Comparison of ENCODE assay signal across 26 cellular contexts in genomic region chr1:30880631-30881155, GRCh38. TPM values are rescaled to one million over a fixed set of nuclear protein-coding genes. Genes with fewer than 3 reads are reported as not detected.
A peak's percentile ranks its signal among the peaks of the same experiment; 100 is the strongest.
DNase-seq lines count a peak whose midpoint lies in the region; ATAC-seq, FAIRE-seq and TF ChIP-seq lines count a peak whose summit lies in the region.
"Had no signal": no experiment of that assay in that cellular context is flagged by ENCODE, and none has a peak within 500 bp of the region (broad histone marks: within the 10 kb centered on the region; RNA-seq: fewer than 3 reads in every experiment).

No MANE protein-coding gene starts in this region.

- no peaks in the 10 kb centered on the region for H3K9me2 ChIP-seq in neural cell (ENCODE audit: insufficient read depth, low read length)

- no peak for TF ChIP-seq RAD21 in neural cell (conservative IDR thresholded peaks at IDR 0.05)

- DNase-seq in right cardiac atrium (peak in 2 of 3 donors; percentile 11 to 46), cardiac septum (ENCODE audit: low spot score) (no peak), adrenal gland (no peak), DMS114 treated with DMSO at 0.1 percent for 48 hours (lab: John Stamatoyannopoulos, UW; ENCODE audit: unreplicated experiment) (no peak), D721Med (ENCODE audit: insufficient read length, low spot score) (no peak), posterior vena cava (ENCODE audit: low spot score) (no peak)
- no peak for DNase-seq in activated T-cell treated with anti-CD3 and anti-CD28 coated beads, Interleukin-2, amount 50 U/mL, for 72 hours
- DNase-seq: ACHN; activated effector memory CD4-positive, alpha-beta T cell treated with Interleukin-2 at 50 U/mL for 16 hours; cortex of kidney; DMS 273 treated with DMSO at 0.1 percent for 48 hours; GDM1; immature natural killer cell; left ventricle myocardium superior; OCI-M1; Right ventricle myocardium superior; stimulated activated CD4-positive, alpha-beta T cell treated with anti-CD3 and anti-CD28 coated beads, Interleukin-4, amount 100 ng/mL, for 4 hours; SW 1271; uterus had no signal

- H3K36me3 ChIP-seq in adrenal gland (replicated peaks in 1 of 2) (peaks cover 0 to 12% of the 10 kb centered on the region in 2 donors), neural cell (ENCODE audit: insufficient read depth, low read length) (no peaks in the 10 kb centered on the region)
- H3K36me3 ChIP-seq: breast epithelium, neutrophil, uterus had no signal

- no peak overlapping the region for H3K4me3 ChIP-seq in right cardiac atrium (ENCODE audit: low read length)
- H3K4me3 ChIP-seq in adrenal gland = no peak overlapping the region
- peak overlapping the region; percentile 66 for H3K4me3 ChIP-seq in neural cell (ENCODE audit: low read length)
- H3K4me3 ChIP-seq: breast epithelium, spleen, uterus had no signal

- TF ChIP-seq POLR2A in adrenal gland (IDR thresholded peaks at IDR 0.05) = no peak

- H3F3A ChIP-seq in neural cell (ENCODE audit: insufficient read depth, low read length, poor library complexity, severe bottlenecking) = no peaks in the 10 kb centered on the region

- intact Hi-C loops in right cardiac atrium (cut with DNase I) (no loop called here), cardiac septum (cut with DNase I) (no loop called here), adrenal gland (cut with DNase I) (no loop called here), posterior vena cava (cut with DNase I) (no loop called here)

- H3K36me3 Mint-ChIP-seq in activated T-cell treated with anti-CD3 and anti-CD28 coated beads, Interleukin-2, amount 50 U/mL, for 72 hours (ENCODE audit: insufficient read depth in 2 of 2) = no peaks in the 10 kb centered on the region
- H3K36me3 Mint-ChIP-seq: CD14-positive monocyte, immature natural killer cell had no signal

- no peak for FAIRE-seq in D721Med (lab: Jason Lieb, UNC)

- no peak overlapping the region for H2AFZ ChIP-seq in neural cell (ENCODE audit: low read depth, low read length)

- H3K27ac ChIP-seq in right cardiac atrium (ENCODE audit: low read length) (no peak overlapping the region), adrenal gland (peak overlapping the region in 3 of 5 donors; percentile 83 to 94 (median 92)), neural cell (ENCODE audit: low read length) (peak overlapping the region; percentile 100)
- H3K27ac ChIP-seq: neutrophil had no signal

- TF ChIP-seq EP300 in neural cell (conservative IDR thresholded peaks at IDR 0.05; ENCODE audit: poor library complexity, severe bottlenecking) = peak; percentile 45

- no peaks in the 10 kb centered on the region for H3K9me3 Mint-ChIP-seq in activated T-cell treated with anti-CD3 and anti-CD28 coated beads, Interleukin-2, amount 50 U/mL, for 72 hours
- H3K9me3 Mint-ChIP-seq: activated CD4-positive, alpha-beta T cell treated with anti-CD3 and anti-CD28 coated beads, Interleukin-2, amount 10 ng/mL, durations not matched to agents 24 days and 14 days; H9 had no signal

- peaks cover 46% of the 10 kb centered on the region for H3K27me3 Mint-ChIP-seq in activated T-cell treated with anti-CD3 and anti-CD28 coated beads, Interleukin-2, amount 50 U/mL, for 72 hours (ENCODE audit: low read depth)

- no peak overlapping the region for H3K4me3 Mint-ChIP-seq in activated T-cell treated with anti-CD3 and anti-CD28 coated beads, Interleukin-2, amount 50 U/mL, for 72 hours
- H3K4me3 Mint-ChIP-seq: activated CD4-positive, alpha-beta T cell treated with anti-CD3 and anti-CD28 coated beads, Interleukin-2, amount 10 ng/mL, durations not matched to agents 24 days and 14 days; immature natural killer cell had no signal

- H3K27me3 ChIP-seq in right cardiac atrium (ENCODE audit: control insufficient read depth, insufficient read depth) = no peaks in the 10 kb centered on the region
- no peaks in the 10 kb centered on the region for H3K27me3 ChIP-seq in adrenal gland
- H3K27me3 ChIP-seq in neural cell (ENCODE audit: insufficient read depth, low read depth, low read length) = no peaks in the 10 kb centered on the region
- H3K27me3 ChIP-seq: breast epithelium, uterus had no signal

- peak overlapping the region; percentile 97 for H3K4me2 ChIP-seq in neural cell (ENCODE audit: low read length)

- H3K9me3 ChIP-seq in right cardiac atrium (ENCODE audit: control insufficient read depth, low read length) = no peaks in the 10 kb centered on the region
- H3K9me3 ChIP-seq in adrenal gland (replicated peaks in 1 of 3) = no peaks in the 10 kb centered on the region
- no peaks in the 10 kb centered on the region for H3K9me3 ChIP-seq in neural cell (ENCODE audit: low read length)
- H3K9me3 ChIP-seq: breast epithelium, neutrophil, spleen, uterus had no signal

- H3K4me1 ChIP-seq in right cardiac atrium (ENCODE audit: control insufficient read depth, insufficient read depth, low read length) = peaks cover 3% of the 10 kb centered on the region
- H3K4me1 ChIP-seq in adrenal gland (replicated peaks in 1 of 2) = peaks cover 47 to 59% of the 10 kb centered on the region in 2 donors
- H3K4me1 ChIP-seq: uterus had no signal

- no peaks in the 10 kb centered on the region for H3K4me1 Mint-ChIP-seq in activated T-cell treated with anti-CD3 and anti-CD28 coated beads, Interleukin-2, amount 50 U/mL, for 72 hours (ENCODE audit: low read depth)
- H3K4me1 Mint-ChIP-seq: immature natural killer cell had no signal

- 79% methylated on average over 10 of the region's 10 CpGs for WGBS in right cardiac atrium
- 70 to 84% (median 78%) methylated on average over 10 of the region's 10 CpGs for WGBS in adrenal gland, 4 donors

- peaks cover 85% of the 10 kb centered on the region for H3K79me2 ChIP-seq in neural cell (replicated peaks; ENCODE audit: insufficient read depth, low read length)

- H3K9ac ChIP-seq in neural cell (ENCODE audit: low read length) = peak overlapping the region; percentile 94

- no peak overlapping the region for H3K27ac Mint-ChIP-seq in activated T-cell treated with anti-CD3 and anti-CD28 coated beads, Interleukin-2, amount 50 U/mL, for 72 hours
- H3K27ac Mint-ChIP-seq: activated CD4-positive, alpha-beta T cell treated with anti-CD3 and anti-CD28 coated beads, Interleukin-2, amount 10 ng/mL, durations not matched to agents 24 days and 14 days; immature natural killer cell had no signal

- no peak for ATAC-seq in right cardiac atrium
- no peak for ATAC-seq in activated T-cell treated with anti-CD3 and anti-CD28 coated beads, Interleukin-2, amount 50 U/mL, for 72 hours (replicated peaks in 1 of 2)
- ATAC-seq: left ventricle myocardium superior had no signal

- no peak for TF ChIP-seq CTCF in adrenal gland (IDR thresholded peaks at IDR 0.05)
- no peak for TF ChIP-seq CTCF in neural cell (IDR thresholded peaks at IDR 0.05; ENCODE audit: poor library complexity, severe bottlenecking)
- TF ChIP-seq CTCF in D721Med (IDR thresholded peaks at IDR 0.05; ENCODE audit: insufficient read depth, missing control alignments) = no peak

- H4K20me1 ChIP-seq in neural cell (ENCODE audit: insufficient read depth) = no peaks in the 10 kb centered on the region

TF ChIP-seq in neural cell, 6 proteins besides CTCF, POLR2A, EP300 and RAD21:
- no peak for TF ChIP-seq POLR2AphosphoS5 (IDR thresholded peaks at IDR 0.05)
- TF ChIP-seq REST (IDR thresholded peaks at IDR 0.05; ENCODE audit: borderline replicate concordance) = no peak
- no peak for TF ChIP-seq SMC3 (conservative IDR thresholded peaks at IDR 0.05; ENCODE audit: poor library complexity)
- no peak for TF ChIP-seq EZH2 (IDR thresholded peaks at IDR 0.05; ENCODE audit: borderline replicate concordance, insufficient read depth, low read length, poor library complexity, severe bottlenecking)
- no peak for TF ChIP-seq TAF1 (IDR thresholded peaks at IDR 0.05; ENCODE audit: low read depth)
- TF ChIP-seq MXI1 (conservative IDR thresholded peaks at IDR 0.05; ENCODE audit: poor library complexity, severe bottlenecking) = no peak
TF ChIP-seq in neural cell: peak in this region for 0.

RNA-seq across cellular contexts. Expression of gene SDC3, which starts 27.9 kb away (rescaled TPM):
- total RNA-seq in right cardiac atrium (10 to 100 TPM; 33.2 to 39.5 (median 38.5) TPM), cardiac septum (29.7 TPM), adrenal gland (100 to 1,000 TPM; 119 to 536 (median 209) TPM), posterior vena cava (10 to 100 TPM; 47.1 to 59.8 TPM)
- polyA plus RNA-seq in right cardiac atrium (40.9 TPM), adrenal gland (100 to 1,000 TPM in 2 of 3 donors, 10 to 100 TPM in 1; 85.5 to 190 (median 101) TPM), neural cell (55.2 and 79.5 TPM in 2 replicates)
- 142 and 179 TPM in 2 replicates for polyA minus RNA-seq in neural cell
- under 1 TPM; 0.12 to 0.25 TPM for total RNA-seq in activated T-cell treated with anti-CD3 and anti-CD28 coated beads, Interleukin-2, amount 50 U/mL, for 72 hours
- polyA plus RNA-seq: immature natural killer cell had no signal

Comparison
In these comparisons a context has a peak if more than half of its experiments do, and no peak if none do; other contexts are left out.
1. DNase-seq: peak in right cardiac atrium (2 of 3); none in cardiac septum (single experiment), adrenal gland (0 of 7), DMS114 treated with DMSO at 0.1 percent for 48 hours (single experiment), activated T-cell treated with anti-CD3 and anti-CD28 coated beads, Interleukin-2, amount 50 U/mL, for 72 hours (0 of 2), D721Med (single experiment) and posterior vena cava (single experiment).
2. RNA of gene SDC3, which starts 27.9 kb away (total RNA-seq): 119 to 536 TPM in adrenal gland, 47.1 to 59.8 TPM in posterior vena cava, 33.2 to 39.5 TPM in right cardiac atrium and 29.7 TPM in cardiac septum (single experiment); 0.12 to 0.25 TPM in activated T-cell treated with anti-CD3 and anti-CD28 coated beads, Interleukin-2, amount 50 U/mL, for 72 hours; every median in the first group is over 10 times any median in the second.